Comparison of ENCODE assay signal across 1 cellular context in the genomic region with DNA sequence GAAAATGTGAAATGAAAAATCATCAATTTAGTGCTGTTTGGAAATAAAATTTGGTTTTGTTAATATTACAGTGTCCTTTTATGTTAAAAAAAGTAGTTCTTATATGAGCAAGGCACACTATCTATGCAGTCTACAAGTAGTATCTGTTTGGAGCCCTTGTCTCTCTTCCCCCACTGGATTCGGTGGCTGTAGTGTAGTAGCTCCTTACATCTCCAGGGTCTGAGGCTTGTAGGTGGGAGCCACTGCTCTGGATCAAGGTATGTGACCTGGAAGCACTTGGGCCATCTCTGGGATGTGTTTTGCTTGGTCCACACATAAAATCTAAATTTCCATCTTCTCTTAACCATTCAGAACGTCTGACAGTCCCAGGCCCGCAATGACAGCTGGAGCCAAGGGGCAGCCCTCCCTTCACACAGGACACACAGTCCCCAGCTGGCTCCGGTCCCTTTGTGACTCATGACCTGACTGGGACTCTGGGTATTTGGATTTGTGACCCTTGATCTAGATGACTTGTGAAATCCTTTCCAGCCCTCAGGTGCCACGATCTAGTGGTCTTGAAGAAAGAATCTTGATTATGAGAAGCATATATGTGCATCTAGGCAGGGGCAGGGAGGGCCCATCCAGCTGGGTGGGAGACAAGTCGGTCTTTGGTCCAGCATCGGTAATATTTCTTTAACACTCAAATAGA.
TF ChIP-seq lines count a peak whose summit lies in the region.

No MANE protein-coding gene starts in this region.

TF ChIP-seq in HepG2, 621 proteins besides CTCF, POLR2A, EP300 and RAD21 (continued from another document and continues in another):
- TF ChIP-seq IKZF1 (IDR thresholded peaks at IDR 0.05): no peak
- TF ChIP-seq ZFP36 (IDR thresholded peaks at IDR 0.05; ENCODE audit: borderline replicate concordance, low read depth, low read length, partially characterized antibody): no peak
- TF ChIP-seq AKAP8 (CRISPR knock-in tag; IDR thresholded peaks at IDR 0.05): no peak
- no peak for TF ChIP-seq JDP2 (CRISPR knock-in tag; IDR thresholded peaks at IDR 0.05; ENCODE audit: borderline replicate concordance)
- TF ChIP-seq, protein P1, sequence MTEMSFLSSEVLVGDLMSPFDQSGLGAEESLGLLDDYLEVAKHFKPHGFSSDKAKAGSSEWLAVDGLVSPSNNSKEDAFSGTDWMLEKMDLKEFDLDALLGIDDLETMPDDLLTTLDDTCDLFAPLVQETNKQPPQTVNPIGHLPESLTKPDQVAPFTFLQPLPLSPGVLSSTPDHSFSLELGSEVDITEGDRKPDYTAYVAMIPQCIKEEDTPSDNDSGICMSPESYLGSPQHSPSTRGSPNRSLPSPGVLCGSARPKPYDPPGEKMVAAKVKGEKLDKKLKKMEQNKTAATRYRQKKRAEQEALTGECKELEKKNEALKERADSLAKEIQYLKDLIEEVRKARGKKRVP (CRISPR knock-in tag; IDR thresholded peaks at IDR 0.05): no peak
- no peak for TF ChIP-seq BRD4 (CRISPR knock-in tag; IDR thresholded peaks at IDR 0.05)
- peak; percentile 90 for TF ChIP-seq TGIF2 (CRISPR knock-in tag; IDR thresholded peaks at IDR 0.05)
- TF ChIP-seq MXD1 (CRISPR knock-in tag; IDR thresholded peaks at IDR 0.05): no peak
- TF ChIP-seq, protein P2, sequence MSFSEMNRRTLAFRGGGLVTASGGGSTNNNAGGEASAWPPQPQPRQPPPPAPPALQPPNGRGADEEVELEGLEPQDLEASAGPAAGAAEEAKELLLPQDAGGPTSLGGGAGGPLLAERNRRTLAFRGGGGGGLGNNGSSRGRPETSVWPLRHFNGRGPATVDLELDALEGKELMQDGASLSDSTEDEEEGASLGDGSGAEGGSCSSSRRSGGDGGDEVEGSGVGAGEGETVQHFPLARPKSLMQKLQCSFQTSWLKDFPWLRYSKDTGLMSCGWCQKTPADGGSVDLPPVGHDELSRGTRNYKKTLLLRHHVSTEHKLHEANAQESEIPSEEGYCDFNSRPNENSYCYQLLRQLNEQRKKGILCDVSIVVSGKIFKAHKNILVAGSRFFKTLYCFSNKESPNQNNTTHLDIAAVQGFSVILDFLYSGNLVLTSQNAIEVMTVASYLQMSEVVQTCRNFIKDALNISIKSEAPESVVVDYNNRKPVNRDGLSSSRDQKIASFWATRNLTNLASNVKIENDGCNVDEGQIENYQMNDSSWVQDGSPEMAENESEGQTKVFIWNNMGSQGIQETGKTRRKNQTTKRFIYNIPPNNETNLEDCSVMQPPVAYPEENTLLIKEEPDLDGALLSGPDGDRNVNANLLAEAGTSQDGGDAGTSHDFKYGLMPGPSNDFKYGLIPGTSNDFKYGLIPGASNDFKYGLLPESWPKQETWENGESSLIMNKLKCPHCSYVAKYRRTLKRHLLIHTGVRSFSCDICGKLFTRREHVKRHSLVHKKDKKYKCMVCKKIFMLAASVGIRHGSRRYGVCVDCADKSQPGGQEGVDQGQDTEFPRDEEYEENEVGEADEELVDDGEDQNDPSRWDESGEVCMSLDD (CRISPR knock-in tag; IDR thresholded peaks at IDR 0.05; ENCODE audit: borderline replicate concordance): no peak
- TF ChIP-seq ZNF619 (CRISPR knock-in tag; IDR thresholded peaks at IDR 0.05): no peak
- no peak for TF ChIP-seq ZMYM4 (CRISPR knock-in tag; IDR thresholded peaks at IDR 0.05)
- TF ChIP-seq RBFOX2 (IDR thresholded peaks at IDR 0.05; ENCODE audit: low read depth, low read length): no peak
- TF ChIP-seq SATB2 (CRISPR knock-in tag; IDR thresholded peaks at IDR 0.05): no peak
- TF ChIP-seq ZNF264 (CRISPR knock-in tag; IDR thresholded peaks at IDR 0.05): 0 out of 2 replicates have a peak, but pooled peaks have one; percentile 20
- TF ChIP-seq SNAI1 (CRISPR knock-in tag; IDR thresholded peaks at IDR 0.05; ENCODE audit: borderline replicate concordance): no peak
- TF ChIP-seq, protein P3, sequence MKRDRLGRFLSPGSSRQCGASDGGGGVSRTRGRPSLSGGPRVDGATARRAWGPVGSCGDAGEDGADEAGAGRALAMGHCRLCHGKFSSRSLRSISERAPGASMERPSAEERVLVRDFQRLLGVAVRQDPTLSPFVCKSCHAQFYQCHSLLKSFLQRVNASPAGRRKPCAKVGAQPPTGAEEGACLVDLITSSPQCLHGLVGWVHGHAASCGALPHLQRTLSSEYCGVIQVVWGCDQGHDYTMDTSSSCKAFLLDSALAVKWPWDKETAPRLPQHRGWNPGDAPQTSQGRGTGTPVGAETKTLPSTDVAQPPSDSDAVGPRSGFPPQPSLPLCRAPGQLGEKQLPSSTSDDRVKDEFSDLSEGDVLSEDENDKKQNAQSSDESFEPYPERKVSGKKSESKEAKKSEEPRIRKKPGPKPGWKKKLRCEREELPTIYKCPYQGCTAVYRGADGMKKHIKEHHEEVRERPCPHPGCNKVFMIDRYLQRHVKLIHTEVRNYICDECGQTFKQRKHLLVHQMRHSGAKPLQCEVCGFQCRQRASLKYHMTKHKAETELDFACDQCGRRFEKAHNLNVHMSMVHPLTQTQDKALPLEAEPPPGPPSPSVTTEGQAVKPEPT (CRISPR knock-in tag; IDR thresholded peaks at IDR 0.05; ENCODE audit: low read depth): no peak
- TF ChIP-seq, protein P4, sequence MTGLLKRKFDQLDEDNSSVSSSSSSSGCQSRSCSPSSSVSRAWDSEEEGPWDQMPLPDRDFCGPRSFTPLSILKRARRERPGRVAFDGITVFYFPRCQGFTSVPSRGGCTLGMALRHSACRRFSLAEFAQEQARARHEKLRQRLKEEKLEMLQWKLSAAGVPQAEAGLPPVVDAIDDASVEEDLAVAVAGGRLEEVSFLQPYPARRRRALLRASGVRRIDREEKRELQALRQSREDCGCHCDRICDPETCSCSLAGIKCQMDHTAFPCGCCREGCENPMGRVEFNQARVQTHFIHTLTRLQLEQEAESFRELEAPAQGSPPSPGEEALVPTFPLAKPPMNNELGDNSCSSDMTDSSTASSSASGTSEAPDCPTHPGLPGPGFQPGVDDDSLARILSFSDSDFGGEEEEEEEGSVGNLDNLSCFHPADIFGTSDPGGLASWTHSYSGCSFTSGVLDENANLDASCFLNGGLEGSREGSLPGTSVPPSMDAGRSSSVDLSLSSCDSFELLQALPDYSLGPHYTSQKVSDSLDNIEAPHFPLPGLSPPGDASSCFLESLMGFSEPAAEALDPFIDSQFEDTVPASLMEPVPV (CRISPR knock-in tag; IDR thresholded peaks at IDR 0.05): no peak
- TF ChIP-seq, protein P5, sequence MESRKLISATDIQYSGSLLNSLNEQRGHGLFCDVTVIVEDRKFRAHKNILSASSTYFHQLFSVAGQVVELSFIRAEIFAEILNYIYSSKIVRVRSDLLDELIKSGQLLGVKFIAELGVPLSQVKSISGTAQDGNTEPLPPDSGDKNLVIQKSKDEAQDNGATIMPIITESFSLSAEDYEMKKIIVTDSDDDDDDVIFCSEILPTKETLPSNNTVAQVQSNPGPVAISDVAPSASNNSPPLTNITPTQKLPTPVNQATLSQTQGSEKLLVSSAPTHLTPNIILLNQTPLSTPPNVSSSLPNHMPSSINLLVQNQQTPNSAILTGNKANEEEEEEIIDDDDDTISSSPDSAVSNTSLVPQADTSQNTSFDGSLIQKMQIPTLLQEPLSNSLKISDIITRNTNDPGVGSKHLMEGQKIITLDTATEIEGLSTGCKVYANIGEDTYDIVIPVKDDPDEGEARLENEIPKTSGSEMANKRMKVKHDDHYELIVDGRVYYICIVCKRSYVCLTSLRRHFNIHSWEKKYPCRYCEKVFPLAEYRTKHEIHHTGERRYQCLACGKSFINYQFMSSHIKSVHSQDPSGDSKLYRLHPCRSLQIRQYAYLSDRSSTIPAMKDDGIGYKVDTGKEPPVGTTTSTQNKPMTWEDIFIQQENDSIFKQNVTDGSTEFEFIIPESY (CRISPR knock-in tag; IDR thresholded peaks at IDR 0.05): 0 out of 2 replicates have a peak, but pooled peaks have one; percentile 46
- peak; percentile 95 for TF ChIP-seq SAP130 (CRISPR knock-in tag; IDR thresholded peaks at IDR 0.05; ENCODE audit: low read depth)
- TF ChIP-seq KDM2A (CRISPR knock-in tag; IDR thresholded peaks at IDR 0.05; ENCODE audit: borderline replicate concordance, low read depth): peak; percentile 51; the same call in 1 of the 2 replicates
- peak; percentile 47; the same call in 1 of the 2 replicates for TF ChIP-seq POGZ (CRISPR knock-in tag; IDR thresholded peaks at IDR 0.05)
- TF ChIP-seq ZIK1 (CRISPR knock-in tag; IDR thresholded peaks at IDR 0.05; ENCODE audit: borderline replicate concordance, low read depth): no peak
- peak; percentile 58; the same call in 1 of the 2 replicates for TF ChIP-seq ISL2 (CRISPR knock-in tag; IDR thresholded peaks at IDR 0.05)
- peak; percentile 92 for TF ChIP-seq SALL1 (CRISPR knock-in tag; IDR thresholded peaks at IDR 0.05)
- TF ChIP-seq YEATS4 (CRISPR knock-in tag; IDR thresholded peaks at IDR 0.05; ENCODE audit: borderline replicate concordance): no peak
- TF ChIP-seq KLF16 (CRISPR knock-in tag; IDR thresholded peaks at IDR 0.05): peak in 1 of 2 experiments; percentile 72; a peak in 1 of 4 replicates
- TF ChIP-seq YY1 (IDR thresholded peaks at IDR 0.05; ENCODE audit: insufficient read depth, insufficient replicate concordance, low read depth, low read length): no peak
- TF ChIP-seq ZNF407 (CRISPR knock-in tag; IDR thresholded peaks at IDR 0.05; ENCODE audit: not compliant biosample characterization): no peak
- TF ChIP-seq FOXC1 (CRISPR knock-in tag; IDR thresholded peaks at IDR 0.05; ENCODE audit: borderline replicate concordance): no peak
- TF ChIP-seq ZMAT5 (CRISPR knock-in tag; IDR thresholded peaks at IDR 0.05; ENCODE audit: borderline replicate concordance, low read depth): no peak
- no peak for TF ChIP-seq TRAFD1 (CRISPR knock-in tag; IDR thresholded peaks at IDR 0.05; ENCODE audit: borderline replicate concordance)
- 0 out of 2 replicates have a peak, but pooled peaks have one; percentile 12 for TF ChIP-seq SIX4 (CRISPR knock-in tag; IDR thresholded peaks at IDR 0.05)
- no peak for TF ChIP-seq STAT5B (CRISPR knock-in tag; IDR thresholded peaks at IDR 0.05)
- TF ChIP-seq ZNF101 (CRISPR knock-in tag; IDR thresholded peaks at IDR 0.05; ENCODE audit: borderline replicate concordance, low read depth): no peak
- TF ChIP-seq REL (CRISPR knock-in tag; conservative IDR thresholded peaks at IDR 0.05): no peak
- TF ChIP-seq TMF1 (CRISPR knock-in tag; IDR thresholded peaks at IDR 0.05; ENCODE audit: low read depth): no peak
